Comparison of ENCODE assay signal across 12 cellular contexts in genomic region chr15:64134322-64134829, GRCh38. TPM values are rescaled to one million over a fixed set of nuclear protein-coding genes. Genes with fewer than 3 reads are reported as not detected.
DNase-seq lines count a peak whose midpoint lies in the region; ATAC-seq and TF ChIP-seq lines count a peak whose summit lies in the region.
"Had no signal": no experiment of that assay in that cellular context is flagged by ENCODE, and none has a peak within 500 bp of the region (broad histone marks: within the 10 kb centered on the region; RNA-seq: fewer than 3 reads in every experiment).

No MANE protein-coding gene starts in this region.

- TF ChIP-seq CTCF in HL-60 (IDR thresholded peaks at IDR 0.05; ENCODE audit: insufficient read depth, low read length) = no peak
- no peak for TF ChIP-seq CTCF in heart right ventricle (IDR thresholded peaks at IDR 0.05)

- intact Hi-C loops in heart right ventricle (cut with DNase I) = no loop called here
- intact Hi-C loops in posterior cingulate gyrus (cut with DNase I) = no loop called here

- H3K27ac ChIP-seq in HL-60 (replicated peaks) (peak overlapping the region; percentile 35; the same call in 1 of the 2 replicates), heart right ventricle (peak overlapping the region in 3 of 10 donors; percentile 15 to 45 (median 20))

- 42 to 63% methylated on average over 9 of the region's 9 CpGs for WGBS in heart right ventricle, 2 donors

- peaks cover 0 to 34% (median 22%) of the 10 kb centered on the region in 9 donors for H3K4me1 ChIP-seq in heart right ventricle

- H3K36me3 ChIP-seq in heart right ventricle = peaks cover 8 to 97% (median 68%) of the 10 kb centered on the region in 9 donors

- no peaks in the 10 kb centered on the region for H3K9me3 ChIP-seq in heart right ventricle

- DNase-seq in HL-60 (ENCODE audit: low read depth in 1 of 2, low spot score in 1 of 2) (peak in 1 of 2 experiments; percentile 90), anterior cingulate cortex (lab: John Stamatoyannopoulos, UW) (peak in 43 of 58 donors; percentile 33 to 88 (median 69)), heart right ventricle (peak; percentile 53 to 70), posterior cingulate gyrus (peak in 9 of 10 donors; percentile 61 to 95 (median 76)), NCI-H128 (lab: John Stamatoyannopoulos, UW; ENCODE audit: unreplicated experiment) (no peak), KBM-7 (no peak)
- no peak for DNase-seq in NK-92 treated with Interleukin-12 subunit alpha and Interleukin-12 subunit beta, amount 100 ng/mL, for 24 hours (lab: John Stamatoyannopoulos, UW)
- DNase-seq: CD4-positive, alpha-beta T cell; effector CD8-positive, alpha-beta T cell; NCI-H2081; stimulated activated CD4-positive, alpha-beta T cell treated with anti-CD3 and anti-CD28 coated beads, Interleukin-12 subunit alpha, Interleukin-12 subunit beta, amount 100 ng/mL, for 4 hours had no signal

- peak in 6 of 8 donors; percentile 18 to 71 (median 42) for ATAC-seq in heart right ventricle
- ATAC-seq in HG03342 (IDR thresholded peaks at IDR 0.05; ENCODE audit: unreplicated experiment) = no peak

- H3K27me3 ChIP-seq in HL-60 (ENCODE audit: insufficient read depth, poor library complexity, severe bottlenecking) = no peaks in the 10 kb centered on the region
- H3K27me3 ChIP-seq in heart right ventricle = no peaks in the 10 kb centered on the region

- H3K4me3 ChIP-seq in HL-60 (replicated peaks; ENCODE audit: insufficient read depth, low read length) (no peak overlapping the region), heart right ventricle (no peak overlapping the region)

- in situ Hi-C loops in KBM-7 (cut with MboI; ENCODE audit: low pct_unique_long_range_greater_than_20kb, low sequenced_read_pairs) = no loop called here

RNA-seq across cellular contexts. Expression of gene SNX22, which starts 17.2 kb away (rescaled TPM):
- total RNA-seq in heart right ventricle = 10 to 100 TPM in 1 of 10 donors, 1 to 10 TPM in 6, under 1 TPM in 3; 0.66 to 10.0 (median 1.6) TPM
- polyA plus RNA-seq in heart right ventricle = 1 to 10 TPM; 1.4 to 9.3 TPM

RNA-seq across cellular contexts. Expression of gene PPIB, which starts 28.4 kb away (rescaled TPM):
- total RNA-seq in heart right ventricle = 100 to 1,000 TPM in 3 of 10 donors, 10 to 100 TPM in 7; 60.3 to 178 (median 83.7) TPM
- 100 to 1,000 TPM; 237 to 600 TPM for polyA plus RNA-seq in heart right ventricle

RNA-seq across cellular contexts. Expression of gene SNX1, which starts 38.6 kb away (rescaled TPM):
- 100 to 1,000 TPM in 3 of 10 donors, 10 to 100 TPM in 7; 80.8 to 110 (median 96.0) TPM for total RNA-seq in heart right ventricle
- 10 to 100 TPM; 44.9 to 47.9 TPM for polyA plus RNA-seq in heart right ventricle

RNA-seq across cellular contexts. Expression of gene CIAO2A, which starts 40.7 kb away (rescaled TPM):
- 10 to 100 TPM; 36.4 to 65.6 (median 52.3) TPM for total RNA-seq in heart right ventricle
- 100 to 1,000 TPM in 1 of 2 donors, 10 to 100 TPM in 1; 62.2 to 118 TPM for polyA plus RNA-seq in heart right ventricle

Comparison
In these comparisons a context has a peak if more than half of its experiments do, and no peak if none do; other contexts are left out.
1. DNase-seq: peak in anterior cingulate cortex (43 of 58), heart right ventricle (2 of 2) and posterior cingulate gyrus (9 of 10); none in NK-92 treated with Interleukin-12 subunit alpha and Interleukin-12 subunit beta, amount 100 ng/mL, for 24 hours (single experiment), NCI-H128 (single experiment) and KBM-7 (single experiment).